ENCODE assay signal across 10 cellular contexts in genomic region chr5:139388198-139388821, GRCh38. TPM values are rescaled to one million over a fixed set of nuclear protein-coding genes. Genes with fewer than 3 reads are reported as not detected.
DNase-seq lines count a peak whose midpoint lies in the region; ATAC-seq and TF ChIP-seq lines count a peak whose summit lies in the region.
"Had no signal": no experiment of that assay in that cellular context is flagged by ENCODE, and none has a peak within 500 bp of the region (broad histone marks: within the 10 kb centered on the region; RNA-seq: fewer than 3 reads in every experiment).

No MANE protein-coding gene starts in this region.

- H3K9ac ChIP-seq in OCI-LY1 (ENCODE audit: low read length) = peak overlapping the region; percentile 97

- ATAC-seq in left ventricle myocardium superior = peak; percentile 18
- ATAC-seq in stimulated activated memory B cell treated with anti-CD40 and anti-IgM and Interleukin-4, amounts not matched to agents 10 μg/mL and 1 μg/mL and 100 μg/mL, for 72 hours = peak; percentile 9
- no peak for ATAC-seq in GM21423 (IDR thresholded peaks at IDR 0.05; ENCODE audit: unreplicated experiment)

- H3K27me3 Mint-ChIP-seq in activated T-cell treated with anti-CD3 and anti-CD28 coated beads, Interleukin-2, amount 50 U/mL, for 24 hours = no peaks in the 10 kb centered on the region
- no peaks in the 10 kb centered on the region for H3K27me3 Mint-ChIP-seq in stimulated activated memory B cell treated with anti-CD40 and anti-IgM and Interleukin-4, amounts not matched to agents 10 μg/mL and 1 μg/mL and 100 μg/mL, for 72 hours

- intact Hi-C loops in left ventricle myocardium superior (cut with micrococcal nuclease) = no loop called here

- peaks cover 34% of the 10 kb centered on the region for H3K36me3 ChIP-seq in OCI-LY1 (ENCODE audit: insufficient read depth, low read length)
- no peaks in the 10 kb centered on the region for H3K36me3 ChIP-seq in HAP-1 (replicated peaks)

- TF ChIP-seq CTCF in OCI-LY1 (IDR thresholded peaks at IDR 0.05; ENCODE audit: low read length) = no peak

- H3K27ac Mint-ChIP-seq in activated T-cell treated with anti-CD3 and anti-CD28 coated beads, Interleukin-2, amount 50 U/mL, for 24 hours = peak overlapping the region; percentile 57
- peak overlapping the region; percentile 98 for H3K27ac Mint-ChIP-seq in stimulated activated memory B cell treated with anti-CD40 and anti-IgM and Interleukin-4, amounts not matched to agents 10 μg/mL and 1 μg/mL and 100 μg/mL, for 72 hours

- H3K27me3 ChIP-seq in OCI-LY1 (ENCODE audit: insufficient read depth, low read length) = no peaks in the 10 kb centered on the region
- H3K27me3 ChIP-seq in HAP-1 (ENCODE audit: low read depth) = no peaks in the 10 kb centered on the region

- H3K4me1 ChIP-seq in OCI-LY1 (ENCODE audit: insufficient read depth, low read length, severe bottlenecking) (peaks cover 86% of the 10 kb centered on the region), HAP-1 (peaks cover 4% of the 10 kb centered on the region)

- H3K9me2 ChIP-seq in OCI-LY1 (ENCODE audit: low read depth, low read length) = no peaks in the 10 kb centered on the region

- no peak for DNase-seq in activated T-cell treated with anti-CD3 and anti-CD28 coated beads, Interleukin-2, amount 50 U/mL, for 24 hours
- no peak for DNase-seq in activated T-cell treated with anti-CD3 and anti-CD28 coated beads, Interleukin-2, amount 50 U/mL, for 1 hour
- DNase-seq in left ventricle myocardium superior = no peak
- no peak for DNase-seq in DMS79 (lab: John Stamatoyannopoulos, UW)
- no peak for DNase-seq in HAP-1 (ENCODE audit: low spot score in 2 of 2)
- DNase-seq: activated CD4-positive, CD25-positive, alpha-beta regulatory T cell treated with anti-CD3 and anti-CD28 coated beads, Interleukin-2, amount 50 U/mL, for 72 hours; stimulated activated CD4-positive, alpha-beta T cell treated with anti-CD3 and anti-CD28 coated beads, Interleukin-4, amount 100 ng/mL, for 24 hours had no signal

- H3K4me2 ChIP-seq in OCI-LY1 (ENCODE audit: low read length) = peak overlapping the region; percentile 88

- no peaks in the 10 kb centered on the region for H3K9me3 Mint-ChIP-seq in activated T-cell treated with anti-CD3 and anti-CD28 coated beads, Interleukin-2, amount 50 U/mL, for 24 hours
- H3K9me3 Mint-ChIP-seq in stimulated activated memory B cell treated with anti-CD40 and anti-IgM and Interleukin-4, amounts not matched to agents 10 μg/mL and 1 μg/mL and 100 μg/mL, for 72 hours = no peaks in the 10 kb centered on the region

- H3K79me2 ChIP-seq in OCI-LY1 (ENCODE audit: insufficient read depth, low read length) = no peaks in the 10 kb centered on the region; the same call in 1 of the 2 replicates

- peak overlapping the region; percentile 90 for H3K4me3 ChIP-seq in OCI-LY1 (ENCODE audit: low read depth, low read length, poor library complexity, severe bottlenecking)
- no peak overlapping the region for H3K4me3 ChIP-seq in HAP-1

- peaks cover 15% of the 10 kb centered on the region for H3K36me3 Mint-ChIP-seq in activated T-cell treated with anti-CD3 and anti-CD28 coated beads, Interleukin-2, amount 50 U/mL, for 24 hours (ENCODE audit: low read depth)
- H3K36me3 Mint-ChIP-seq in stimulated activated memory B cell treated with anti-CD40 and anti-IgM and Interleukin-4, amounts not matched to agents 10 μg/mL and 1 μg/mL and 100 μg/mL, for 72 hours = no peaks in the 10 kb centered on the region

- peak overlapping the region; percentile 23 for H3K4me3 Mint-ChIP-seq in activated T-cell treated with anti-CD3 and anti-CD28 coated beads, Interleukin-2, amount 50 U/mL, for 24 hours
- peak overlapping the region; percentile 89 for H3K4me3 Mint-ChIP-seq in stimulated activated memory B cell treated with anti-CD40 and anti-IgM and Interleukin-4, amounts not matched to agents 10 μg/mL and 1 μg/mL and 100 μg/mL, for 72 hours

- no peak overlapping the region for H2AFZ ChIP-seq in OCI-LY1 (ENCODE audit: low read length)

- H3K27ac ChIP-seq in OCI-LY1 (ENCODE audit: low read depth, low read length, poor library complexity, severe bottlenecking) = peak overlapping the region; percentile 98

- H4K20me1 ChIP-seq in OCI-LY1 (ENCODE audit: insufficient read depth, low read length) = no peaks in the 10 kb centered on the region

- H3K4me1 Mint-ChIP-seq in activated T-cell treated with anti-CD3 and anti-CD28 coated beads, Interleukin-2, amount 50 U/mL, for 24 hours (ENCODE audit: low read depth) = peaks cover 63% of the 10 kb centered on the region
- peaks cover 96% of the 10 kb centered on the region for H3K4me1 Mint-ChIP-seq in stimulated activated memory B cell treated with anti-CD40 and anti-IgM and Interleukin-4, amounts not matched to agents 10 μg/mL and 1 μg/mL and 100 μg/mL, for 72 hours

- no peaks in the 10 kb centered on the region; the same call in 1 of the 2 replicates for H3F3A ChIP-seq in OCI-LY1 (ENCODE audit: insufficient read depth, low read length)

- no peaks in the 10 kb centered on the region for H3K9me3 ChIP-seq in OCI-LY1 (ENCODE audit: low read length)
- no peaks in the 10 kb centered on the region for H3K9me3 ChIP-seq in HAP-1

- in situ Hi-C loops in HAP-1 (cut with MboI; ENCODE audit: low sequenced_read_pairs) = no loop called here

RNA-seq across cellular contexts. Expression of gene MZB1, which starts 1.4 kb away (rescaled TPM):
- total RNA-seq in left ventricle myocardium superior = 1.6 TPM

RNA-seq across cellular contexts. Expression of gene SLC23A1, which starts 5.2 kb away (rescaled TPM):
- not detected for total RNA-seq in left ventricle myocardium superior

RNA-seq across cellular contexts. Expression of gene PROB1, which starts 6.6 kb away (rescaled TPM):
- 56.5 TPM for total RNA-seq in left ventricle myocardium superior

RNA-seq across cellular contexts. Expression of gene SPATA24, which starts 15.6 kb away (rescaled TPM):
- 17.3 TPM for total RNA-seq in left ventricle myocardium superior

RNA-seq across cellular contexts. Expression of gene PAIP2, which starts 46.7 kb away (rescaled TPM):
- 136 TPM for total RNA-seq in left ventricle myocardium superior
